In genomic region chr17:35733366-35733765, GRCh38 we compare ENCODE assay signal across 32 cellular contexts. TPM values are rescaled to one million over a fixed set of nuclear protein-coding genes. Genes with fewer than 3 reads are reported as not detected.
DNase-seq lines count a peak whose midpoint lies in the region; ATAC-seq and TF ChIP-seq lines count a peak whose summit lies in the region.
"Had no signal": no experiment of that assay in that cellular context is flagged by ENCODE, and none has a peak within 500 bp of the region (broad histone marks: within the 10 kb centered on the region; RNA-seq: fewer than 3 reads in every experiment).

No MANE protein-coding gene starts in this region.

- H3K27ac Mint-ChIP-seq in CD4-positive, alpha-beta T cell, result no peak overlapping the region
- no peak overlapping the region for H3K27ac Mint-ChIP-seq in neural crest cell (ENCODE audit: unreplicated experiment)
- H3K27ac Mint-ChIP-seq: activated naive CD4-positive, alpha-beta T cell treated with anti-CD3 and anti-CD28 coated beads, Interleukin-2, amount 50 U/mL, for 72 hours had no signal

- DNase-seq in CD4-positive, alpha-beta T cell, result no peak
- DNase-seq in H7 (peak; percentile 19), glomerular visceral epithelial cell (ENCODE audit: extremely low spot score) (peak; percentile 49), neural crest cell (ENCODE audit: low read depth, low spot score) (no peak), kidney glomerular epithelial cell (lab: John Stamatoyannopoulos, UW) (no peak), upper lobe of left lung (no peak), occipital lobe (lab: John Stamatoyannopoulos, UW) (no peak)
- DNase-seq: activated CD4-positive, alpha-beta T cell treated with anti-CD3 and anti-CD28 coated beads for 4 hours; activated CD8-positive, alpha-beta memory T cell treated with anti-CD3 and anti-CD28 coated beads for 24 hours; aorta; C1 segment of cervical spinal cord; Caco-2; colonic mucosa; effector CD4-positive, alpha-beta T cell; GF-D8; NCI-H1436; NCI-H2081 treated with DMSO at 0.1 percent for 48 hours; NCI-H446; NCI-H774; SIG-M5; stimulated activated CD4-positive, alpha-beta T cell treated with anti-CD3 and anti-CD28 coated beads, Interleukin-15, amount 100 ng/mL, for 24 hours; stimulated activated CD4-positive, alpha-beta T cell treated with anti-CD3 and anti-CD28 coated beads, Interleukin-4, amount 100 ng/mL, for 4 hours; T-helper 9 cell; transverse colon had no signal

- no peaks in the 10 kb centered on the region for H3K27me3 ChIP-seq in CD4-positive, alpha-beta T cell (ENCODE audit: control insufficient read depth, insufficient read depth, low read length)
- peaks cover 3% of the 10 kb centered on the region; the same call in 1 of the 2 replicates for H3K27me3 ChIP-seq in H7 (ENCODE audit: control insufficient read depth, insufficient read depth, low read length)
- no peaks in the 10 kb centered on the region for H3K27me3 ChIP-seq in upper lobe of left lung
- H3K27me3 ChIP-seq: cardiac muscle cell, colonic mucosa had no signal

- no peak for TF ChIP-seq CTCF in CD4-positive, alpha-beta T cell (IDR thresholded peaks at IDR 0.05)
- TF ChIP-seq CTCF in neural crest cell (conservative IDR thresholded peaks at IDR 0.05), result no peak
- no peak for TF ChIP-seq CTCF in upper lobe of left lung (IDR thresholded peaks at IDR 0.05)

- CTCF ChIA-PET in CD4-positive, alpha-beta T cell (lab: Charles Lee), result interaction anchor here (0.9 to 1.0 kb wide), 2 partner anchors 14 kb away, joined by 3 to 4 read pairs; no protein-coding TSS in a partner anchor

- H3K4me3 ChIP-seq in H7 (ENCODE audit: insufficient read depth, low read depth, low read length) (no peak overlapping the region), upper lobe of left lung (no peak overlapping the region)
- H3K4me3 ChIP-seq: colonic mucosa, transverse colon had no signal

- H3K36me3 Mint-ChIP-seq in CD4-positive, alpha-beta T cell (ENCODE audit: low read depth), result no peaks in the 10 kb centered on the region
- H3K36me3 Mint-ChIP-seq in neural crest cell (ENCODE audit: low read depth), result no peaks in the 10 kb centered on the region
- H3K36me3 Mint-ChIP-seq: activated naive CD4-positive, alpha-beta T cell treated with anti-CD3 and anti-CD28 coated beads, Interleukin-2, amount 50 U/mL, for 72 hours had no signal

- H3K9me3 Mint-ChIP-seq in CD4-positive, alpha-beta T cell, result no peaks in the 10 kb centered on the region
- H3K9me3 Mint-ChIP-seq in neural crest cell, result no peaks in the 10 kb centered on the region
- H3K9me3 Mint-ChIP-seq: activated naive CD4-positive, alpha-beta T cell treated with anti-CD3 and anti-CD28 coated beads, Interleukin-2, amount 50 U/mL, for 72 hours had no signal

- no peak for TF ChIP-seq POLR2A in upper lobe of left lung (IDR thresholded peaks at IDR 0.05)

- intact Hi-C loops in CD4-positive, alpha-beta T cell (cut with DNase I, micrococcal nuclease), result no loop called here

- POLR2A ChIA-PET in CD4-positive, alpha-beta T cell (lab: Charles Lee), result no interaction called here

- ATAC-seq in CD4-positive, alpha-beta T cell (ENCODE audit: poor library complexity), result no peak
- no peak for ATAC-seq in HG02938 (IDR thresholded peaks at IDR 0.05; ENCODE audit: unreplicated experiment)
- no peak for ATAC-seq in upper lobe of left lung (ENCODE audit: low FRiP score in 2 of 2)
- ATAC-seq: activated naive CD4-positive, alpha-beta T cell treated with anti-CD3 and anti-CD28 coated beads, Interleukin-2, amount 50 U/mL, for 72 hours had no signal

- H3K4me1 ChIP-seq in upper lobe of left lung, result peaks cover 6 to 20% (median 12%) of the 10 kb centered on the region in 4 donors
- H3K4me1 ChIP-seq: colonic mucosa had no signal

- WGBS in upper lobe of left lung, 2 donors, result 70 to 92% methylated on average over 6 of the region's 6 CpGs

- H3K9me3 ChIP-seq in CD4-positive, alpha-beta T cell (ENCODE audit: control insufficient read depth, low read length), result no peaks in the 10 kb centered on the region
- H3K9me3 ChIP-seq in upper lobe of left lung, result no peaks in the 10 kb centered on the region
- H3K9me3 ChIP-seq: Caco-2, colonic mucosa, transverse colon had no signal

- no peak overlapping the region for H3K27ac ChIP-seq in CD4-positive, alpha-beta T cell (ENCODE audit: low read depth, low read length)
- H3K27ac ChIP-seq in upper lobe of left lung, result no peak overlapping the region
- H3K27ac ChIP-seq: cardiac muscle cell, colonic mucosa, epithelial cell of prostate, KMS-11, transverse colon had no signal

- no peaks in the 10 kb centered on the region for H3K27me3 Mint-ChIP-seq in CD4-positive, alpha-beta T cell
- no peaks in the 10 kb centered on the region for H3K27me3 Mint-ChIP-seq in neural crest cell (ENCODE audit: low read depth)

- no peak for TF ChIP-seq EP300 in upper lobe of left lung (IDR thresholded peaks at IDR 0.05)

- H3K36me3 ChIP-seq in H7 (replicated peaks; ENCODE audit: control insufficient read depth, insufficient read depth, low read length) (no peaks in the 10 kb centered on the region), upper lobe of left lung (peaks cover 0 to 1% (median 0%) of the 10 kb centered on the region in 4 donors)
- H3K36me3 ChIP-seq: colonic mucosa, transverse colon had no signal

- peak overlapping the region; percentile 85 for H3K4me3 Mint-ChIP-seq in CD4-positive, alpha-beta T cell
- H3K4me3 Mint-ChIP-seq in neural crest cell, result peak overlapping the region; percentile 96

- peaks cover 28% of the 10 kb centered on the region for H3K4me1 Mint-ChIP-seq in CD4-positive, alpha-beta T cell (ENCODE audit: low read depth)
- H3K4me1 Mint-ChIP-seq in neural crest cell, result peaks cover 26% of the 10 kb centered on the region

RNA-seq across cellular contexts. Expression of gene RASL10B, which starts 1.9 kb away (rescaled TPM):
- total RNA-seq in CD4-positive, alpha-beta T cell, result under 1 TPM; 0.22 to 0.47 TPM
- total RNA-seq in H7 (2014; rRNA removed; shearing (Covaris generic)), result 13.8 and 16.9 TPM in 2 replicates
- total RNA-seq in neural crest cell, result 31.7 and 33.8 TPM in 2 replicates
- 1 to 10 TPM; 1.0 to 4.1 (median 1.7) TPM for total RNA-seq in upper lobe of left lung
- 5.1 TPM for total RNA-seq in occipital lobe

RNA-seq across cellular contexts. Expression of gene GAS2L2, which starts 19.7 kb away (rescaled TPM):
- total RNA-seq in CD4-positive, alpha-beta T cell, result under 1 TPM; 0.19 to 0.22 TPM
- total RNA-seq in H7 (2014; rRNA removed; shearing (Covaris generic)), result 0.10 TPM in 1 of 2 replicates, not detected in the other
- total RNA-seq in neural crest cell, result 0.12 and 0.16 TPM in 2 replicates
- total RNA-seq in upper lobe of left lung, result 1 to 10 TPM in 5 of 6 donors, under 1 TPM in 1; 0.37 to 7.4 (median 3.3) TPM
- 0.16 TPM for total RNA-seq in occipital lobe
- total RNA-seq: aorta, Caco-2, cardiac muscle cell, glomerular endothelial cell, liver, transverse colon had no signal

RNA-seq across cellular contexts. Expression of gene C17orf50, which starts 27.3 kb away (rescaled TPM):
- not detected for total RNA-seq in CD4-positive, alpha-beta T cell
- not detected in 2 replicates for total RNA-seq in H7 (2014; rRNA removed; shearing (Covaris generic))
- 0.23 TPM in 1 of 2 replicates, not detected in the other for total RNA-seq in neural crest cell
- total RNA-seq in upper lobe of left lung, result 1 to 10 TPM in 1 of 6 donors, under 1 TPM in 1, not detected in 4; 0.46 to 1.1 TPM
- not detected for total RNA-seq in occipital lobe
- total RNA-seq: activated naive CD4-positive, alpha-beta T cell treated with anti-CD3 and anti-CD28 coated beads, Interleukin-2, amount 50 U/mL, for 72 hours; aorta; Caco-2; colonic mucosa; glomerular endothelial cell; liver; omental fat pad; transverse colon had no signal

Comparison
In these comparisons a context has a peak if more than half of its experiments do, and no peak if none do; other contexts are left out.
1. DNase-seq: peak in H7 (single experiment) and glomerular visceral epithelial cell (single experiment); none in CD4-positive, alpha-beta T cell (0 of 10), neural crest cell (single experiment), kidney glomerular epithelial cell (single experiment), upper lobe of left lung (0 of 2) and occipital lobe (single experiment).